ENCODE assay signal across 15 cellular contexts in genomic region chr2:71004857-71005256, GRCh38. TPM values are rescaled to one million over a fixed set of nuclear protein-coding genes. Genes with fewer than 3 reads are reported as not detected.
DNase-seq lines count a peak whose midpoint lies in the region; ATAC-seq, FAIRE-seq and TF ChIP-seq lines count a peak whose summit lies in the region.
"Had no signal": no experiment of that assay in that cellular context is flagged by ENCODE, and none has a peak within 500 bp of the region (broad histone marks: within the 10 kb centered on the region; RNA-seq: fewer than 3 reads in every experiment).

No MANE protein-coding gene starts in this region.

- H3K4me1 ChIP-seq in right cardiac atrium (ENCODE audit: control insufficient read depth, insufficient read depth, low read length) = no peaks in the 10 kb centered on the region
- peaks cover 18% of the 10 kb centered on the region for H3K4me1 ChIP-seq in neural progenitor cell

- H3K9me3 ChIP-seq in right cardiac atrium (ENCODE audit: control insufficient read depth, low read length) (no peaks in the 10 kb centered on the region), neural progenitor cell (ENCODE audit: low read depth) (no peaks in the 10 kb centered on the region)
- H3K9me3 ChIP-seq: HAP-1 had no signal

- TF ChIP-seq CTCF in neural progenitor cell (IDR thresholded peaks at IDR 0.05) = no peak

- ATAC-seq in right cardiac atrium = no peak
- no peak for ATAC-seq in stimulated activated memory B cell treated with anti-CD40 and anti-IgM and Interleukin-4, amounts not matched to agents 10 μg/mL and 1 μg/mL and 100 μg/mL, for 72 hours
- ATAC-seq: CD8-positive, alpha-beta T cell had no signal

- H3K9ac ChIP-seq in neural progenitor cell = no peak overlapping the region

- peak; percentile 50 for FAIRE-seq in urothelium cell line (lab: Jason Lieb, UNC)
- FAIRE-seq: A204.1, GM12892 had no signal

- H3K79me2 ChIP-seq in neural progenitor cell (ENCODE audit: low read depth) = no peaks in the 10 kb centered on the region

- no peaks in the 10 kb centered on the region for H4K20me1 ChIP-seq in neural progenitor cell (ENCODE audit: low read depth)

- H3K4me3 ChIP-seq in right cardiac atrium (ENCODE audit: low read length) (no peak overlapping the region), H7 (ENCODE audit: insufficient read depth, low read depth, low read length) (no peak overlapping the region), neural progenitor cell (no peak overlapping the region)
- H3K4me3 ChIP-seq: HAP-1 had no signal

- no peak overlapping the region for H3K4me2 ChIP-seq in neural progenitor cell

- peaks cover 18% of the 10 kb centered on the region for H3F3A ChIP-seq in neural progenitor cell (ENCODE audit: low read depth)

- intact Hi-C loops in cardiac septum (cut with DNase I) (no loop called here), right cardiac atrium (cut with DNase I) (no loop called here)

- peak overlapping the region; percentile 25 for H3K27ac Mint-ChIP-seq in neural progenitor cell
- H3K27ac Mint-ChIP-seq in stimulated activated memory B cell treated with anti-CD40 and anti-IgM and Interleukin-4, amounts not matched to agents 10 μg/mL and 1 μg/mL and 100 μg/mL, for 72 hours = no peak overlapping the region
- H3K27ac Mint-ChIP-seq: CD8-positive, alpha-beta T cell had no signal

- H3K36me3 ChIP-seq in H7 (replicated peaks; ENCODE audit: control insufficient read depth, insufficient read depth, low read length) (no peaks in the 10 kb centered on the region), neural progenitor cell (no peaks in the 10 kb centered on the region)
- H3K36me3 ChIP-seq: HAP-1 had no signal

- H3K27me3 Mint-ChIP-seq in neural progenitor cell (ENCODE audit: insufficient read depth, low read depth) = peaks cover 7% of the 10 kb centered on the region
- peaks cover 31% of the 10 kb centered on the region for H3K27me3 Mint-ChIP-seq in stimulated activated memory B cell treated with anti-CD40 and anti-IgM and Interleukin-4, amounts not matched to agents 10 μg/mL and 1 μg/mL and 100 μg/mL, for 72 hours

- no peaks in the 10 kb centered on the region for H3K27me3 ChIP-seq in right cardiac atrium (ENCODE audit: control insufficient read depth, insufficient read depth)
- no peaks in the 10 kb centered on the region for H3K27me3 ChIP-seq in H7 (ENCODE audit: control insufficient read depth, insufficient read depth, low read length)
- H3K27me3 ChIP-seq in neural progenitor cell = no peaks in the 10 kb centered on the region

- H3K27ac ChIP-seq in right cardiac atrium (ENCODE audit: low read length) (no peak overlapping the region), neural progenitor cell (no peak overlapping the region)
- H3K27ac ChIP-seq: HL-60 had no signal

- H3K4me3 Mint-ChIP-seq in neural progenitor cell = no peak overlapping the region
- H3K4me3 Mint-ChIP-seq in stimulated activated memory B cell treated with anti-CD40 and anti-IgM and Interleukin-4, amounts not matched to agents 10 μg/mL and 1 μg/mL and 100 μg/mL, for 72 hours = no peak overlapping the region
- H3K4me3 Mint-ChIP-seq: CD14-positive monocyte; CD8-positive, alpha-beta T cell had no signal

- WGBS in right cardiac atrium = 76% methylated on average over 6 of the region's 6 CpGs

- peaks cover 20% of the 10 kb centered on the region for H3K4me1 Mint-ChIP-seq in neural progenitor cell
- peaks cover 13% of the 10 kb centered on the region for H3K4me1 Mint-ChIP-seq in stimulated activated memory B cell treated with anti-CD40 and anti-IgM and Interleukin-4, amounts not matched to agents 10 μg/mL and 1 μg/mL and 100 μg/mL, for 72 hours

- DNase-seq in cardiac septum (ENCODE audit: low spot score) (peak; percentile 61), right cardiac atrium (no peak), H7 (peak; percentile 6), neural progenitor cell (ENCODE audit: low spot score) (no peak), urothelium cell line (ENCODE audit: low spot score) (no peak), AG08395 (ENCODE audit: low spot score) (no peak)
- DNase-seq: GOT3 had no signal

- no peaks in the 10 kb centered on the region for H3K9me3 Mint-ChIP-seq in neural progenitor cell
- H3K9me3 Mint-ChIP-seq in stimulated activated memory B cell treated with anti-CD40 and anti-IgM and Interleukin-4, amounts not matched to agents 10 μg/mL and 1 μg/mL and 100 μg/mL, for 72 hours = no peaks in the 10 kb centered on the region
- H3K9me3 Mint-ChIP-seq: CD8-positive, alpha-beta T cell had no signal

- no peak overlapping the region for H2AFZ ChIP-seq in neural progenitor cell (replicated peaks)

- no peaks in the 10 kb centered on the region for H3K36me3 Mint-ChIP-seq in neural progenitor cell
- H3K36me3 Mint-ChIP-seq in stimulated activated memory B cell treated with anti-CD40 and anti-IgM and Interleukin-4, amounts not matched to agents 10 μg/mL and 1 μg/mL and 100 μg/mL, for 72 hours = no peaks in the 10 kb centered on the region
- H3K36me3 Mint-ChIP-seq: CD14-positive monocyte; CD8-positive, alpha-beta T cell had no signal

RNA-seq across cellular contexts. Expression of gene TEX261, which starts 10.2 kb away (rescaled TPM):
- total RNA-seq in cardiac septum (46.1 TPM), right cardiac atrium (10 to 100 TPM; 43.4 to 59.4 (median 51.0) TPM), neural progenitor cell (ENCODE audit: low replicate concordance) (9.4 and 27.7 TPM in 2 replicates)
- polyA plus RNA-seq in right cardiac atrium = 37.7 TPM
- total RNA-seq in H7 (2014; rRNA removed; shearing (Covaris generic)) = 13.4 and 13.5 TPM in 2 replicates

RNA-seq across cellular contexts. Expression of gene ANKRD53, which starts 26.4 kb away (rescaled TPM):
- total RNA-seq in cardiac septum (0.38 TPM), right cardiac atrium (1 to 10 TPM in 3 of 4 donors, under 1 TPM in 1; 0.71 to 3.1 (median 1.1) TPM), neural progenitor cell (ENCODE audit: low replicate concordance) (0.06 TPM in 1 of 2 replicates, not detected in the other)
- 1.3 TPM for polyA plus RNA-seq in right cardiac atrium
- not detected in 2 replicates for total RNA-seq in H7 (2014; rRNA removed; shearing (Covaris generic))
- total RNA-seq: Daoy had no signal
- polyA plus RNA-seq: CD14-positive monocyte had no signal

Comparison
In these comparisons a context has a peak if more than half of its experiments do, and no peak if none do; other contexts are left out.
1. DNase-seq: peak in cardiac septum (single experiment) and H7 (single experiment); none in right cardiac atrium (0 of 3), neural progenitor cell (single experiment), urothelium cell line (single experiment) and AG08395 (single experiment).